In genomic region chr6:56595490-56596122, GRCh38 we compare ENCODE assay signal across 8 cellular contexts. TPM values are rescaled to one million over a fixed set of nuclear protein-coding genes. Genes with fewer than 3 reads are reported as not detected.
A peak's percentile ranks its signal among the peaks of the same experiment; 100 is the strongest.
DNase-seq lines count a peak whose midpoint lies in the region; ATAC-seq and TF ChIP-seq lines count a peak whose summit lies in the region.

No MANE protein-coding gene starts in this region.

- peaks cover 3 to 23% (median 10%) of the 10 kb centered on the region in 4 donors for H3K4me1 Mint-ChIP-seq in naive thymus-derived CD8-positive, alpha-beta T cell

- H3K9me3 ChIP-seq in upper lobe of right lung, result no peaks in the 10 kb centered on the region

- H3K4me3 ChIP-seq in AG09309 (ENCODE audit: control insufficient read depth, low read depth, low read length) (no peak overlapping the region), upper lobe of right lung (no peak overlapping the region)

- no peak for DNase-seq in AG09309 (ENCODE audit: low read depth)
- peak; percentile 43 for DNase-seq in NCI-H345 (lab: John Stamatoyannopoulos, UW)
- peak; percentile 9 for DNase-seq in activated CD4-positive, alpha-beta T cell treated with anti-CD3 and anti-CD28 coated beads, Interleukin-2, amount 50 U/mL, for 1 hour
- peak in 4 of 10 donors; percentile 9 to 27 (median 16) for DNase-seq in naive thymus-derived CD8-positive, alpha-beta T cell
- no peak for DNase-seq in upper lobe of right lung

- H3K27me3 Mint-ChIP-seq in naive thymus-derived CD8-positive, alpha-beta T cell, result peaks cover 0 to 1% (median 0%) of the 10 kb centered on the region in 5 donors

- TF ChIP-seq CTCF in AG09309 (IDR thresholded peaks at IDR 0.05; ENCODE audit: control insufficient read depth, insufficient read depth, low read depth, low read length, missing control alignments), result peak; percentile 62
- TF ChIP-seq CTCF in upper lobe of right lung (IDR thresholded peaks at IDR 0.05), result peak; percentile 58

- H3K27me3 ChIP-seq in upper lobe of right lung, result no peaks in the 10 kb centered on the region

- peaks cover 42% of the 10 kb centered on the region for H3K36me3 ChIP-seq in upper lobe of right lung

- peaks cover 8% of the 10 kb centered on the region for H3K4me1 ChIP-seq in upper lobe of right lung

- H3K27ac ChIP-seq in upper lobe of right lung, result no peak overlapping the region

- no peak overlapping the region for H3K4me3 Mint-ChIP-seq in naive thymus-derived CD8-positive, alpha-beta T cell

- H3K9me3 Mint-ChIP-seq in naive thymus-derived CD8-positive, alpha-beta T cell, result no peaks in the 10 kb centered on the region

- intact Hi-C loops in upper lobe of right lung (cut with DNase I), result loop anchor here (10.0 kb wide), 1 partner anchor 241 kb away; no protein-coding TSS in a partner anchor

- no peaks in the 10 kb centered on the region for H3K36me3 Mint-ChIP-seq in naive thymus-derived CD8-positive, alpha-beta T cell

- ATAC-seq in GM18519 (IDR thresholded peaks at IDR 0.05; ENCODE audit: low FRiP score, unreplicated experiment) (peak; percentile 20), HG03097 (IDR thresholded peaks at IDR 0.05; ENCODE audit: low FRiP score, unreplicated experiment) (peak; percentile 30), esophagus mucosa (peak; percentile 91), upper lobe of right lung (peak; percentile 79)
- peak; percentile 52 to 53 for ATAC-seq in naive thymus-derived CD8-positive, alpha-beta T cell

- POLR2A ChIA-PET in naive thymus-derived CD8-positive, alpha-beta T cell (lab: Charles Lee), result no interaction called here

- H3K27ac Mint-ChIP-seq in naive thymus-derived CD8-positive, alpha-beta T cell, result no peak overlapping the region

RNA-seq across cellular contexts. Expression of gene DST, which starts 47.1 kb away (rescaled TPM):
- total RNA-seq in esophagus mucosa (147 TPM), upper lobe of right lung (450 TPM)
- total RNA-seq in naive thymus-derived CD8-positive, alpha-beta T cell, result 1 to 10 TPM in 1 of 2 experiments, under 1 TPM in 1; 0.74 to 1.0 TPM
- under 1 TPM in 1 of 3 donors, not detected in 2; 0.79 TPM for polyA plus RNA-seq in naive thymus-derived CD8-positive, alpha-beta T cell

Comparison
In these comparisons a context has a peak if more than half of its experiments do, and no peak if none do; other contexts are left out.
1. DNase-seq: peak in NCI-H345 (single experiment) and activated CD4-positive, alpha-beta T cell treated with anti-CD3 and anti-CD28 coated beads, Interleukin-2, amount 50 U/mL, for 1 hour (single experiment); none in AG09309 (single experiment) and upper lobe of right lung (single experiment).
2. ATAC-seq: peak in every context shown above with its lines; median percentile 91 in esophagus mucosa; 79 in upper lobe of right lung; 52 in naive thymus-derived CD8-positive, alpha-beta T cell; 30 in HG03097; 20 in GM18519.
3. RNA of gene DST, which starts 47.1 kb away (total RNA-seq): 450 TPM in upper lobe of right lung (single experiment) and 147 TPM in esophagus mucosa (single experiment); 0.74 to 1.0 TPM in naive thymus-derived CD8-positive, alpha-beta T cell; every median in the first group is over 10 times any median in the second.